ENCODE assay signal across 19 cellular contexts in genomic region chr6:127841811-127842210, GRCh38. TPM values are rescaled to one million over a fixed set of nuclear protein-coding genes. Genes with fewer than 3 reads are reported as not detected.
A peak's percentile ranks its signal among the peaks of the same experiment; 100 is the strongest.
DNase-seq lines count a peak whose midpoint lies in the region; ATAC-seq and TF ChIP-seq lines count a peak whose summit lies in the region.
"Had no signal": no experiment of that assay in that cellular context is flagged by ENCODE, and none has a peak within 500 bp of the region (broad histone marks: within the 10 kb centered on the region; RNA-seq: fewer than 3 reads in every experiment).

No MANE protein-coding gene starts in this region.

- H3K36me3 ChIP-seq in GM23248 (ENCODE audit: low read depth) (no peaks in the 10 kb centered on the region), endodermal cell (ENCODE audit: control insufficient read depth, insufficient read depth, low read length) (no peaks in the 10 kb centered on the region)
- H3K36me3 ChIP-seq: MG63 had no signal

- in situ Hi-C loops in GM23248 (cut with MboI) = no loop called here

- no peaks in the 10 kb centered on the region for H3K9me2 ChIP-seq in GM23248 (ENCODE audit: insufficient read depth)

- H3K27ac ChIP-seq in GM23248 = no peak overlapping the region
- H3K27ac ChIP-seq in endodermal cell (ENCODE audit: low read depth, low read length) = no peak overlapping the region

- H3K4me3 ChIP-seq in GM23248 = no peak overlapping the region
- no peak overlapping the region for H3K4me3 ChIP-seq in endodermal cell (ENCODE audit: low read length)
- H3K4me3 ChIP-seq: MG63 had no signal

- H3K4me1 ChIP-seq in GM23248 (ENCODE audit: insufficient read depth) (peaks cover 10% of the 10 kb centered on the region; the same call in 1 of the 2 replicates), endodermal cell (ENCODE audit: control insufficient read depth, insufficient read depth, low read length) (no peaks in the 10 kb centered on the region)

- H3K9me3 ChIP-seq in GM23248 (ENCODE audit: low read depth) = no peaks in the 10 kb centered on the region
- H3K9me3 ChIP-seq in T-helper 17 cell (ENCODE audit: control insufficient read depth, low read length, poor library complexity, severe bottlenecking) = no peaks in the 10 kb centered on the region
- no peaks in the 10 kb centered on the region for H3K9me3 ChIP-seq in endodermal cell (ENCODE audit: control insufficient read depth, low read length)
- H3K9me3 ChIP-seq: MG63 had no signal

- ATAC-seq in T-helper 17 cell = no peak
- ATAC-seq: Right ventricle myocardium inferior had no signal

- H3K36me3 Mint-ChIP-seq in T-helper 17 cell (ENCODE audit: low read depth) = peaks cover 7% of the 10 kb centered on the region
- H3K36me3 Mint-ChIP-seq in endodermal cell (ENCODE audit: low read depth) = no peaks in the 10 kb centered on the region

- H3K79me2 ChIP-seq in GM23248 (ENCODE audit: insufficient read depth) = no peaks in the 10 kb centered on the region

- H3K27ac Mint-ChIP-seq in T-helper 17 cell = no peak overlapping the region
- H3K27ac Mint-ChIP-seq in endodermal cell = no peak overlapping the region
- H3K27ac Mint-ChIP-seq: HFFc6 had no signal

- H3K9me3 Mint-ChIP-seq in endodermal cell = no peaks in the 10 kb centered on the region
- H3K9me3 Mint-ChIP-seq: HFFc6 had no signal

- H3K4me3 Mint-ChIP-seq in T-helper 17 cell (no peak overlapping the region), endodermal cell (no peak overlapping the region)
- H3K4me3 Mint-ChIP-seq: HFFc6 had no signal

- intact Hi-C loops in cardiac septum (cut with DNase I) = no loop called here

- H2AFZ ChIP-seq in GM23248 = no peak overlapping the region

- H3K27me3 Mint-ChIP-seq in T-helper 17 cell (no peaks in the 10 kb centered on the region), endodermal cell (ENCODE audit: insufficient read depth) (no peaks in the 10 kb centered on the region)

- WGBS in GM23248 (ENCODE audit: low coverage in 1 of 2, low lambda C conversion rate in 2 of 2, missing lambda C conversion rate in 2 of 2), 2 experiments = 3 to 21% methylated on average over 1 of the region's 1 CpG
- 85 to 100% methylated on average over 1 of the region's 1 CpG for WGBS in endodermal cell (ENCODE audit: insufficient coverage in 1 of 2, insufficient read length in 1 of 2), 2 experiments

- H3K9ac ChIP-seq in GM23248 (no peak overlapping the region), endodermal cell (ENCODE audit: extremely low read depth, low read length, poor library complexity, severe bottlenecking) (no peak overlapping the region)

- H3K27me3 ChIP-seq in GM23248 (replicated peaks; ENCODE audit: insufficient read depth) (no peaks in the 10 kb centered on the region), endodermal cell (ENCODE audit: control insufficient read depth, insufficient read depth, low read length, poor library complexity, severe bottlenecking) (no peaks in the 10 kb centered on the region)
- H3K27me3 ChIP-seq: MG63 had no signal

- H3K4me1 Mint-ChIP-seq in T-helper 17 cell (peaks cover 27% of the 10 kb centered on the region), endodermal cell (peaks cover 2% of the 10 kb centered on the region)

- no peak for TF ChIP-seq CTCF in endodermal cell (conservative IDR thresholded peaks at IDR 0.05)

- no peaks in the 10 kb centered on the region for H4K20me1 ChIP-seq in GM23248 (ENCODE audit: insufficient read depth)

- H3K4me2 ChIP-seq in GM23248 (ENCODE audit: unreplicated experiment) = peak overlapping the region; percentile 41

- H3F3A ChIP-seq in GM23248 (ENCODE audit: insufficient read depth) = no peaks in the 10 kb centered on the region

- peak; percentile 12 for DNase-seq in AG08396 (ENCODE audit: low spot score)
- peak; percentile 57 for DNase-seq in GM23248
- peak; percentile 14 for DNase-seq in cerebellar cortex (ENCODE audit: low spot score)
- peak; percentile 17 for DNase-seq in iris pigment epithelial cell (ENCODE audit: low read depth)
- DNase-seq in T-helper 17 cell = no peak
- DNase-seq in endodermal cell = no peak
- no peak for DNase-seq in cardiac septum (ENCODE audit: low spot score)
- no peak for DNase-seq in activated T-cell treated with anti-CD3 and anti-CD28 coated beads for 4 hours
- DNase-seq: AML-193, DMS79, HFFc6, KG1, MG63, NCI-H1105, NCI-H1694 treated with DMSO at 0.1 percent for 48 hours, NCI-H345, NCI-H748 treated with DMSO at 0.1 percent for 48 hours had no signal

RNA-seq across cellular contexts. Expression of gene THEMIS, which starts 59.0 kb away (rescaled TPM):
- total RNA-seq in GM23248 (2014; rRNA removed; shearing (Covaris generic)) = 0.11 and 0.25 TPM in 2 replicates
- polyA plus RNA-seq in GM23248 (2016; fragmentation: Nextera tagmentation; extraction: Ambion mirVana) = 0.05 and 0.33 TPM in 2 replicates
- total RNA-seq in T-helper 17 cell = 10 to 100 TPM; 53.9 to 64.7 TPM
- not detected for total RNA-seq in endodermal cell
- polyA plus RNA-seq in endodermal cell (2013, experiment 1 of 2) = not detected
- polyA plus RNA-seq in endodermal cell (2013, experiment 2 of 2) = not detected
- total RNA-seq in cardiac septum = 0.08 TPM
- total RNA-seq: H1 had no signal
- polyA plus RNA-seq: H1 had no signal

Comparison
In these comparisons a context has a peak if more than half of its experiments do, and no peak if none do; other contexts are left out.
1. DNase-seq: peak in AG08396 (single experiment), GM23248 (single experiment), cerebellar cortex (single experiment) and iris pigment epithelial cell (single experiment); none in T-helper 17 cell (0 of 3), endodermal cell (single experiment), cardiac septum (single experiment) and activated T-cell treated with anti-CD3 and anti-CD28 coated beads for 4 hours (single experiment).
2. RNA of gene THEMIS, which starts 59.0 kb away (total RNA-seq): 53.9 to 64.7 TPM in T-helper 17 cell; 0.11 to 0.25 TPM in GM23248, 0.08 TPM in cardiac septum (single experiment) and not detected in endodermal cell; every median in the first group is over 10 times any median in the second.